8 cellular contexts compared by ENCODE assay signal in genomic region chr14:100155049-100155621, GRCh38. TPM values are rescaled to one million over a fixed set of nuclear protein-coding genes. Genes with fewer than 3 reads are reported as not detected.
DNase-seq lines count a peak whose midpoint lies in the region; ATAC-seq and TF ChIP-seq lines count a peak whose summit lies in the region.

No MANE protein-coding gene starts in this region.

- WGBS in endodermal cell (ENCODE audit: insufficient coverage in 1 of 2, insufficient read length in 1 of 2), 2 experiments: 44 to 57% methylated on average over 5 to 8 of the region's 8 CpGs
- 39% methylated on average over 8 of the region's 8 CpGs for WGBS in prostate gland

- intact Hi-C loops in OCI-LY7 (cut with micrococcal nuclease; ENCODE audit: unreplicated experiment): loop anchor here (5.0 kb wide), 3 partner anchors 82 to 173 kb away; partner anchors contain the start of genes EVL and YY1
- intact Hi-C loops in prostate gland (cut with DNase I): no loop called here

- CTCF ChIA-PET in OCI-LY7 (lab: Charles Lee; ENCODE audit: unreplicated experiment): interaction anchor here (2.3 kb wide), 1 partner anchor 38 kb away, joined by 9 read pairs; no protein-coding TSS in a partner anchor

- POLR2A ChIA-PET in OCI-LY7 (lab: Charles Lee): interaction anchor here (1.1 to 1.3 kb wide), 3 partner anchors 11 to 86 kb away, joined by 3 to 5 read pairs (median 4); no protein-coding TSS in a partner anchor

- TF ChIP-seq CTCF in OCI-LY7 (conservative IDR thresholded peaks at IDR 0.05; ENCODE audit: low read length) (peak; percentile 91), endodermal cell (conservative IDR thresholded peaks at IDR 0.05) (peak; percentile 91), prostate gland (IDR thresholded peaks at IDR 0.05) (peak in 3 of 4 experiments; percentile 34 to 62 (median 48))

- peaks cover 6% of the 10 kb centered on the region for H3K4me1 Mint-ChIP-seq in endodermal cell

- no peak overlapping the region for H3K9ac ChIP-seq in endodermal cell (ENCODE audit: extremely low read depth, low read length, poor library complexity, severe bottlenecking)

- ATAC-seq in GM19455 (IDR thresholded peaks at IDR 0.05; ENCODE audit: unreplicated experiment): no peak
- no peak for ATAC-seq in GM18498 (IDR thresholded peaks at IDR 0.05; ENCODE audit: unreplicated experiment)

- peaks cover 54% of the 10 kb centered on the region for H3K27me3 Mint-ChIP-seq in endodermal cell (ENCODE audit: insufficient read depth)

- DNase-seq in 8988T (peak; percentile 85), Daoy (ENCODE audit: low read depth) (peak; percentile 56), OCI-LY7 (ENCODE audit: low spot score) (peak; percentile 54), endodermal cell (peak; percentile 96), prostate gland (ENCODE audit: low spot score) (peak; percentile 74), anterior cingulate cortex (lab: John Stamatoyannopoulos, UW) (no peak)

- peaks cover 43% of the 10 kb centered on the region for H3K27me3 ChIP-seq in endodermal cell (ENCODE audit: control insufficient read depth, insufficient read depth, low read length, poor library complexity, severe bottlenecking)
- H3K27me3 ChIP-seq in prostate gland (replicated peaks; ENCODE audit: insufficient read depth): peaks cover 2% of the 10 kb centered on the region

- no peak overlapping the region for H3K27ac ChIP-seq in OCI-LY7 (ENCODE audit: low read depth, low read length, poor library complexity, severe bottlenecking)
- no peak overlapping the region for H3K27ac ChIP-seq in endodermal cell (ENCODE audit: low read depth, low read length)
- H3K27ac ChIP-seq in prostate gland: peak overlapping the region; percentile 40 to 61

- no peak for TF ChIP-seq POLR2A in prostate gland (IDR thresholded peaks at IDR 0.05)

- peaks cover 4% of the 10 kb centered on the region for H3K9me3 Mint-ChIP-seq in endodermal cell

- H2AFZ ChIP-seq in OCI-LY7 (ENCODE audit: low read length): no peak overlapping the region

- H3K4me2 ChIP-seq in OCI-LY7 (ENCODE audit: low read length): no peak overlapping the region

- H4K20me1 ChIP-seq in OCI-LY7 (ENCODE audit: insufficient read depth, low read length): no peaks in the 10 kb centered on the region

- no peak overlapping the region for H3K4me3 Mint-ChIP-seq in endodermal cell

- peaks cover 2% of the 10 kb centered on the region for H3K36me3 Mint-ChIP-seq in endodermal cell (ENCODE audit: low read depth)

- H3K4me1 ChIP-seq in OCI-LY7 (ENCODE audit: insufficient read depth, low read length, poor library complexity, severe bottlenecking) (peaks cover 32% of the 10 kb centered on the region), endodermal cell (ENCODE audit: control insufficient read depth, insufficient read depth, low read length) (no peaks in the 10 kb centered on the region), prostate gland (replicated peaks) (peaks cover 26% of the 10 kb centered on the region)

- H3K79me2 ChIP-seq in OCI-LY7 (ENCODE audit: insufficient read depth, low read depth, low read length): no peaks in the 10 kb centered on the region

- H3K9me3 ChIP-seq in OCI-LY7 (ENCODE audit: low read length) (no peaks in the 10 kb centered on the region; the same call in 1 of the 2 replicates), endodermal cell (ENCODE audit: control insufficient read depth, low read length) (no peaks in the 10 kb centered on the region), prostate gland (no peaks in the 10 kb centered on the region)

- BruUV-seq in OCI-LY7 (replicated peaks; lab: Mats Ljungman, UMichigan): no TSS peak

- H3K4me3 ChIP-seq in OCI-LY7 (ENCODE audit: low read depth, low read length, poor library complexity, severe bottlenecking): no peak overlapping the region
- H3K4me3 ChIP-seq in endodermal cell (ENCODE audit: low read length): no peak overlapping the region
- no peak overlapping the region for H3K4me3 ChIP-seq in prostate gland

- H3K36me3 ChIP-seq in OCI-LY7 (ENCODE audit: insufficient read depth, low read length): peaks cover 11% of the 10 kb centered on the region
- H3K36me3 ChIP-seq in endodermal cell (ENCODE audit: control insufficient read depth, insufficient read depth, low read length): no peaks in the 10 kb centered on the region
- no peaks in the 10 kb centered on the region for H3K36me3 ChIP-seq in prostate gland

- H3K9me2 ChIP-seq in OCI-LY7 (ENCODE audit: insufficient read depth, low read length): no peaks in the 10 kb centered on the region

- H3K27ac Mint-ChIP-seq in endodermal cell: no peak overlapping the region

RNA-seq across cellular contexts. Expression of gene DEGS2, which starts 4.3 kb away (rescaled TPM):
- total RNA-seq in Daoy (2014; rRNA removed; shearing (Covaris generic)): 0.06 TPM in 1 of 2 replicates, not detected in the other
- total RNA-seq in OCI-LY7 (2014; rRNA removed; shearing (Covaris generic)): 2.0 and 8.3 TPM in 2 replicates
- 12.2 and 14.6 TPM in 2 replicates for total RNA-seq in OCI-LY7 (2022)
- total RNA-seq in endodermal cell: under 1 TPM; 0.18 to 0.24 TPM
- polyA plus RNA-seq in endodermal cell (2013, experiment 1 of 2): 0.28 TPM
- 0.21 TPM for polyA plus RNA-seq in endodermal cell (2013, experiment 2 of 2)
- 1 to 10 TPM; 2.8 to 8.3 TPM for total RNA-seq in prostate gland

Comparison
In these comparisons a context has a peak if more than half of its experiments do, and no peak if none do; other contexts are left out.
1. DNase-seq: peak in 8988T (single experiment), Daoy (single experiment), OCI-LY7 (single experiment), endodermal cell (single experiment) and prostate gland (single experiment); none in anterior cingulate cortex (0 of 58).
2. H3K27ac ChIP-seq: peak in prostate gland (2 of 2); none in OCI-LY7 (single experiment) and endodermal cell (single experiment).
3. Peak in every context shown above with its lines, with median percentiles within 50 percentile points of each other: CTCF ChIP-seq.